In the genomic region with DNA sequence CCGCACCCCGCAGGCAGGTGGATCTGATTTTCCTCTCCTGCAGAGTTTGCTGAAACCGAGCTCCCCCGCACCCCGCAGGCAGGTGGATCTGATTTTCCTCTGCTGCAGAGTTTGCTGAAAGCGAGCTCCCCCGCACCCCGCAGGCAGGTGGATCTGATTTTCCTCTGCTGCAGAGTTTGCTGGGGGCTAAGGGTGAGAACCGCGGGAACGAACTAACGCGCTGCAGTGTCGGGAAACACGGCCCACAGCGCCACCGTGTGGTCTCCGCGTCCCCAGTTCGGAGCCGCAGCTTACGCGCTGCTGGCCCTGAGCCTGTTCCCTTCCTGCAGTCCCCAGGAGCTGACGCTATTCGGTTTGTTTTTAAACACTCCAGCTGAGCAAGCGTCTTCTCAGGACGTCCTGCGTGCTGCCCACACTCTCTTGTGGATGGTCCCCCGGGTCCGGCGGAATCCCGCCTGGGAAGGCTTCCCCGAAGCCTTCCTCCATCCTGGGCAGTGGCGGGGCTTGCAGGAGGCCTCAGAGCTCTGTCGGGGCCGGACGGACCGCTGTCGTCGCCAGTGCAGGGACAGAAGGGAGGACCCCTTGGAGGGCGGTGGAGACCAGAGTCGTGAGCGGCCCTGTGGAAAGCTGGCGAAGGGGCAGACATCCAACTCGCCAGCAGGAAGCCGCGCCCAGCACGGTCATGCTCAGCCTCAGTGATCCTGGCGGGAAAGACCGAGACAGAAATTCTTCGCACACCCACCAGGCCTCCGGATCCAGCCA, we compare ENCODE assay signal across 1 cellular context.
A peak's percentile ranks its signal among the peaks of the same experiment; 100 is the strongest.
TF ChIP-seq lines count a peak whose summit lies in the region.

No MANE protein-coding gene starts in this region.

TF ChIP-seq in HepG2, 621 proteins besides CTCF, POLR2A, EP300 and RAD21 (continued from another document and continues in another):
- TF ChIP-seq, protein P1, sequence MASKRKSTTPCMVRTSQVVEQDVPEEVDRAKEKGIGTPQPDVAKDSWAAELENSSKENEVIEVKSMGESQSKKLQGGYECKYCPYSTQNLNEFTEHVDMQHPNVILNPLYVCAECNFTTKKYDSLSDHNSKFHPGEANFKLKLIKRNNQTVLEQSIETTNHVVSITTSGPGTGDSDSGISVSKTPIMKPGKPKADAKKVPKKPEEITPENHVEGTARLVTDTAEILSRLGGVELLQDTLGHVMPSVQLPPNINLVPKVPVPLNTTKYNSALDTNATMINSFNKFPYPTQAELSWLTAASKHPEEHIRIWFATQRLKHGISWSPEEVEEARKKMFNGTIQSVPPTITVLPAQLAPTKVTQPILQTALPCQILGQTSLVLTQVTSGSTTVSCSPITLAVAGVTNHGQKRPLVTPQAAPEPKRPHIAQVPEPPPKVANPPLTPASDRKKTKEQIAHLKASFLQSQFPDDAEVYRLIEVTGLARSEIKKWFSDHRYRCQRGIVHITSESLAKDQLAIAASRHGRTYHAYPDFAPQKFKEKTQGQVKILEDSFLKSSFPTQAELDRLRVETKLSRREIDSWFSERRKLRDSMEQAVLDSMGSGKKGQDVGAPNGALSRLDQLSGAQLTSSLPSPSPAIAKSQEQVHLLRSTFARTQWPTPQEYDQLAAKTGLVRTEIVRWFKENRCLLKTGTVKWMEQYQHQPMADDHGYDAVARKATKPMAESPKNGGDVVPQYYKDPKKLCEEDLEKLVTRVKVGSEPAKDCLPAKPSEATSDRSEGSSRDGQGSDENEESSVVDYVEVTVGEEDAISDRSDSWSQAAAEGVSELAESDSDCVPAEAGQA (IDR thresholded peaks at IDR 0.05; ENCODE audit: low read depth): no peak
- TF ChIP-seq, protein P1 (CRISPR knock-in tag; IDR thresholded peaks at IDR 0.05; ENCODE audit: borderline replicate concordance): no peak
- TF ChIP-seq, protein P2, sequence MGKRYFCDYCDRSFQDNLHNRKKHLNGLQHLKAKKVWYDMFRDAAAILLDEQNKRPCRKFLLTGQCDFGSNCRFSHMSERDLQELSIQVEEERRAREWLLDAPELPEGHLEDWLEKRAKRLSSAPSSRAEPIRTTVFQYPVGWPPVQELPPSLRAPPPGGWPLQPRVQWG (CRISPR knock-in tag; IDR thresholded peaks at IDR 0.05; ENCODE audit: borderline replicate concordance, low read depth): no peak
- TF ChIP-seq ZFP1 (CRISPR knock-in tag; IDR thresholded peaks at IDR 0.05) (no peak), SMC3 (IDR thresholded peaks at IDR 0.05; ENCODE audit: low read length) (peak; percentile 34; the same call in 1 of the 2 replicates), MLLT10 (CRISPR knock-in tag; IDR thresholded peaks at IDR 0.05) (no peak), ZNF788 (CRISPR knock-in tag; IDR thresholded peaks at IDR 0.05; ENCODE audit: borderline replicate concordance) (peak; percentile 56; the same call in 1 of the 2 replicates), SIX1 (CRISPR knock-in tag; IDR thresholded peaks at IDR 0.05; ENCODE audit: borderline replicate concordance) (no peak), ZNF605 (CRISPR knock-in tag; IDR thresholded peaks at IDR 0.05) (no peak), ZNF569 (CRISPR knock-in tag; IDR thresholded peaks at IDR 0.05; ENCODE audit: borderline replicate concordance) (no peak), NFE2L2 (IDR thresholded peaks at IDR 0.05; ENCODE audit: low read length) (no peak), EEA1 (CRISPR knock-in tag; IDR thresholded peaks at IDR 0.05; ENCODE audit: borderline replicate concordance) (no peak), ZSCAN25 (CRISPR knock-in tag; IDR thresholded peaks at IDR 0.05) (no peak), TEAD2 (CRISPR knock-in tag; IDR thresholded peaks at IDR 0.05) (no peak), ZNF766 (CRISPR knock-in tag; IDR thresholded peaks at IDR 0.05; ENCODE audit: borderline replicate concordance) (no peak), KDM6A (CRISPR knock-in tag; IDR thresholded peaks at IDR 0.05; ENCODE audit: low read depth) (no peak), PHB2 (IDR thresholded peaks at IDR 0.05; ENCODE audit: partially characterized antibody) (no peak), REPIN1 (CRISPR knock-in tag; IDR thresholded peaks at IDR 0.05; ENCODE audit: borderline replicate concordance, low read depth) (no peak), ZNF232 (CRISPR knock-in tag; IDR thresholded peaks at IDR 0.05; ENCODE audit: borderline replicate concordance) (no peak), JDP2 (CRISPR knock-in tag; IDR thresholded peaks at IDR 0.05; ENCODE audit: borderline replicate concordance) (no peak), ZKSCAN8 (CRISPR knock-in tag; IDR thresholded peaks at IDR 0.05; ENCODE audit: borderline replicate concordance) (no peak), HNRNPK (IDR thresholded peaks at IDR 0.05; ENCODE audit: low read depth, low read length, poor library complexity, severe bottlenecking) (no peak), ZSCAN31 (CRISPR knock-in tag; IDR thresholded peaks at IDR 0.05; ENCODE audit: low read depth) (no peak), ZBTB7B (CRISPR knock-in tag; IDR thresholded peaks at IDR 0.05) (peak; percentile 42; the same call in 1 of the 2 replicates), ZNF333 (CRISPR knock-in tag; IDR thresholded peaks at IDR 0.05; ENCODE audit: borderline replicate concordance) (no peak), HOXA5 (CRISPR knock-in tag; IDR thresholded peaks at IDR 0.05) (0 out of 2 replicates have a peak, but pooled peaks have one; percentile 29), ZNF101 (CRISPR knock-in tag; IDR thresholded peaks at IDR 0.05; ENCODE audit: borderline replicate concordance, low read depth) (no peak), SOX13 (IDR thresholded peaks at IDR 0.05) (no peak), SOX13 (CRISPR knock-in tag; conservative IDR thresholded peaks at IDR 0.05 in 1 of 2, IDR thresholded peaks at IDR 0.05 in 1 of 2) (no peak), FOXO1 (CRISPR knock-in tag; IDR thresholded peaks at IDR 0.05) (peak; percentile 47; the same call in 1 of the 2 replicates), IKZF1 (IDR thresholded peaks at IDR 0.05) (no peak), ZNF558 (CRISPR knock-in tag; IDR thresholded peaks at IDR 0.05; ENCODE audit: borderline replicate concordance) (no peak), RFXANK (CRISPR knock-in tag; IDR thresholded peaks at IDR 0.05) (no peak), ZNF441 (CRISPR knock-in tag; IDR thresholded peaks at IDR 0.05; ENCODE audit: borderline replicate concordance) (no peak), ZNF234 (CRISPR knock-in tag; conservative IDR thresholded peaks at IDR 0.05) (no peak), SOX5 (CRISPR knock-in tag; IDR thresholded peaks at IDR 0.05; ENCODE audit: borderline replicate concordance) (no peak), TOPORS (CRISPR knock-in tag; IDR thresholded peaks at IDR 0.05) (no peak), NFIC (IDR thresholded peaks at IDR 0.05; ENCODE audit: low read length) (no peak), KLF16 (CRISPR knock-in tag; IDR thresholded peaks at IDR 0.05) (no peak), WIZ (CRISPR knock-in tag; IDR thresholded peaks at IDR 0.05) (no peak), ZSCAN29 (CRISPR knock-in tag; conservative IDR thresholded peaks at IDR 0.05) (no peak), FOSL2 (CRISPR knock-in tag; IDR thresholded peaks at IDR 0.05) (0 out of 2 replicates have a peak, but pooled peaks have one; percentile 11), PHF21A (CRISPR knock-in tag; IDR thresholded peaks at IDR 0.05) (no peak), RXRA (CRISPR knock-in tag; IDR thresholded peaks at IDR 0.05) (no peak), TBX3 (IDR thresholded peaks at IDR 0.05; ENCODE audit: borderline replicate concordance) (no peak)
- TF ChIP-seq, protein P3, sequence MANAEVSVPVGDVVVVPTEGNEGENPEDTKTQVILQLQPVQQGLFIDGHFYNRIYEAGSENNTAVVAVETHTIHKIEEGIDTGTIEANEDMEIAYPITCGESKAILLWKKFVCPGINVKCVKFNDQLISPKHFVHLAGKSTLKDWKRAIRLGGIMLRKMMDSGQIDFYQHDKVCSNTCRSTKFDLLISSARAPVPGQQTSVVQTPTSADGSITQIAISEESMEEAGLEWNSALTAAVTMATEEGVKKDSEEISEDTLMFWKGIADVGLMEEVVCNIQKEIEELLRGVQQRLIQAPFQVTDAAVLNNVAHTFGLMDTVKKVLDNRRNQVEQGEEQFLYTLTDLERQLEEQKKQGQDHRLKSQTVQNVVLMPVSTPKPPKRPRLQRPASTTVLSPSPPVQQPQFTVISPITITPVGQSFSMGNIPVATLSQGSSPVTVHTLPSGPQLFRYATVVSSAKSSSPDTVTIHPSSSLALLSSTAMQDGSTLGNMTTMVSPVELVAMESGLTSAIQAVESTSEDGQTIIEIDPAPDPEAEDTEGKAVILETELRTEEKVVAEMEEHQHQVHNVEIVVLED (CRISPR knock-in tag; IDR thresholded peaks at IDR 0.05; ENCODE audit: borderline replicate concordance): no peak
- TF ChIP-seq, protein P4, sequence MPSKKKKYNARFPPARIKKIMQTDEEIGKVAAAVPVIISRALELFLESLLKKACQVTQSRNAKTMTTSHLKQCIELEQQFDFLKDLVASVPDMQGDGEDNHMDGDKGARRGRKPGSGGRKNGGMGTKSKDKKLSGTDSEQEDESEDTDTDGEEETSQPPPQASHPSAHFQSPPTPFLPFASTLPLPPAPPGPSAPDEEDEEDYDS (CRISPR knock-in tag; IDR thresholded peaks at IDR 0.05): no peak
- TF ChIP-seq, protein P5, sequence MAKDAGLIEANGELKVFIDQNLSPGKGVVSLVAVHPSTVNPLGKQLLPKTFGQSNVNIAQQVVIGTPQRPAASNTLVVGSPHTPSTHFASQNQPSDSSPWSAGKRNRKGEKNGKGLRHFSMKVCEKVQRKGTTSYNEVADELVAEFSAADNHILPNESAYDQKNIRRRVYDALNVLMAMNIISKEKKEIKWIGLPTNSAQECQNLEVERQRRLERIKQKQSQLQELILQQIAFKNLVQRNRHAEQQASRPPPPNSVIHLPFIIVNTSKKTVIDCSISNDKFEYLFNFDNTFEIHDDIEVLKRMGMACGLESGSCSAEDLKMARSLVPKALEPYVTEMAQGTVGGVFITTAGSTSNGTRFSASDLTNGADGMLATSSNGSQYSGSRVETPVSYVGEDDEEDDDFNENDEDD (CRISPR knock-in tag; IDR thresholded peaks at IDR 0.05; ENCODE audit: borderline replicate concordance): peak; percentile 66; the same call in 1 of the 2 replicates
- TF ChIP-seq, protein P6, sequence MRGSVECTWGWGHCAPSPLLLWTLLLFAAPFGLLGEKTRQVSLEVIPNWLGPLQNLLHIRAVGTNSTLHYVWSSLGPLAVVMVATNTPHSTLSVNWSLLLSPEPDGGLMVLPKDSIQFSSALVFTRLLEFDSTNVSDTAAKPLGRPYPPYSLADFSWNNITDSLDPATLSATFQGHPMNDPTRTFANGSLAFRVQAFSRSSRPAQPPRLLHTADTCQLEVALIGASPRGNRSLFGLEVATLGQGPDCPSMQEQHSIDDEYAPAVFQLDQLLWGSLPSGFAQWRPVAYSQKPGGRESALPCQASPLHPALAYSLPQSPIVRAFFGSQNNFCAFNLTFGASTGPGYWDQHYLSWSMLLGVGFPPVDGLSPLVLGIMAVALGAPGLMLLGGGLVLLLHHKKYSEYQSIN (CRISPR knock-in tag; IDR thresholded peaks at IDR 0.05; ENCODE audit: borderline replicate concordance): no peak
- TF ChIP-seq, protein P7, sequence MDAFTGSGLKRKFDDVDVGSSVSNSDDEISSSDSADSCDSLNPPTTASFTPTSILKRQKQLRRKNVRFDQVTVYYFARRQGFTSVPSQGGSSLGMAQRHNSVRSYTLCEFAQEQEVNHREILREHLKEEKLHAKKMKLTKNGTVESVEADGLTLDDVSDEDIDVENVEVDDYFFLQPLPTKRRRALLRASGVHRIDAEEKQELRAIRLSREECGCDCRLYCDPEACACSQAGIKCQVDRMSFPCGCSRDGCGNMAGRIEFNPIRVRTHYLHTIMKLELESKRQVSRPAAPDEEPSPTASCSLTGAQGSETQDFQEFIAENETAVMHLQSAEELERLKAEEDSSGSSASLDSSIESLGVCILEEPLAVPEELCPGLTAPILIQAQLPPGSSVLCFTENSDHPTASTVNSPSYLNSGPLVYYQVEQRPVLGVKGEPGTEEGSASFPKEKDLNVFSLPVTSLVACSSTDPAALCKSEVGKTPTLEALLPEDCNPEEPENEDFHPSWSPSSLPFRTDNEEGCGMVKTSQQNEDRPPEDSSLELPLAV (CRISPR knock-in tag; conservative IDR thresholded peaks at IDR 0.05; ENCODE audit: low read depth): no peak
